9 cellular contexts compared by ENCODE assay signal in the genomic region with DNA sequence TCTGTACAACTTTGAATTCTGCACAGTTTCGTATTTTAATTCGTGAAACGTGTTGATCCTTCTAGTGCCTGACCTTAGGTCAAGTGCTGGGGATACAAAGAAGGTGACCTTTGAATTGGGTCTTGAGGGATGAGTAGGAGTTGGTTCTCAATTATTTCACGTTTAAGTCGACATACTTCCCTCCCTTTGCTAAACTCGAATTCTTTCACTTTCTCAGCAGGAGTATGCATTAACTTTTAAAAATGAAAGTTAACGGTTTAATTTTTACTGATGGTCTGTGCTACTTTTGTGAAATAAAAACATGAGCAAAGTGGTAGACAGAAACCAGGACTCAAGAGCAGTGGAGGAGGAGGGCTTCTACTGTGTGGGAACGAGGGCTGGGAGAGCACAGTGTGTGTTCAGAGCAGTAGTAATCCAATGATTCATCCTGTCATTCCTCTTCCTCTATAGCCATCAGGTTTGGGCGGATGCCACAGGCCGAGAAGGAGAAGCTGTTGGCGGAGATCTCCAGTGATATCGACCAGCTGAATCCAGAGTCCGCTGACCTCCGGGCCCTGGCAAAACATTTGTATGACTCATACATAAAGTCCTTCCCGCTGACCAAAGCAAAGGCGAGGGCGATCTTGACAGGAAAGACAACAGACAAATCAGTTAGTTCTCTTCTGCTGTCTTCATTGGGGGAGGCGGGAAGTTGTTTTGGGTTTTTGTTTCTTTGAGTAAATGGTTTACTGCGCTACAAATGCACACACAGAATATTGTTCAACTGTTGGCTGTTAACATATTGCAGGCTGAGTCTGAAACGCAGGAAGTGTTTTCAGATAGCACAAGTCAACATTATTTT.
DNase-seq lines count a peak whose midpoint lies in the region; ATAC-seq lines count a peak whose summit lies in the region.
"Had no signal": no experiment of that assay in that cellular context is flagged by ENCODE, and none has a peak within 500 bp of the region (broad histone marks: within the 10 kb centered on the region; RNA-seq: fewer than 3 reads in every experiment).

No MANE protein-coding gene starts in this region.

- H3K27me3 Mint-ChIP-seq in natural killer cell treated with Interleukin-12 subunit alpha and Interleukin-12 subunit beta and Interleukin-15 and Interleukin-18, amount 100 ng/mL, for 72 hours, result peaks cover 14 to 19% of the 10 kb centered on the region in 2 donors
- H3K27me3 Mint-ChIP-seq in naive thymus-derived CD8-positive, alpha-beta T cell, result peaks cover 0 to 8% (median 0%) of the 10 kb centered on the region in 5 donors

- peaks cover 0 to 5% of the 10 kb centered on the region in 2 donors for H3K4me1 Mint-ChIP-seq in natural killer cell treated with Interleukin-12 subunit alpha and Interleukin-12 subunit beta and Interleukin-15 and Interleukin-18, amount 100 ng/mL, for 72 hours (ENCODE audit: low read depth in 2 of 2)
- H3K4me1 Mint-ChIP-seq in naive thymus-derived CD8-positive, alpha-beta T cell, result peaks cover 0 to 8% (median 0%) of the 10 kb centered on the region in 4 donors

- POLR2A ChIA-PET in naive thymus-derived CD8-positive, alpha-beta T cell (lab: Charles Lee), result no interaction called here

- H3K27ac ChIP-seq in aorta (ENCODE audit: low read depth in 1 of 2, low read length in 2 of 2), result no peak overlapping the region

- no peaks in the 10 kb centered on the region for H3K9me3 ChIP-seq in aorta (ENCODE audit: control insufficient read depth, low read length)

- ATAC-seq in aorta (ENCODE audit: low FRiP score), result peak; percentile 78
- ATAC-seq in natural killer cell treated with Interleukin-12 subunit alpha and Interleukin-12 subunit beta and Interleukin-15 and Interleukin-18, amount 100 ng/mL, for 72 hours, result no peak
- ATAC-seq in naive thymus-derived CD8-positive, alpha-beta T cell, result no peak

- 47 to 52% methylated on average over 20 of the region's 20 CpGs for WGBS in aorta, 2 donors

- H3K36me3 ChIP-seq in aorta (ENCODE audit: control insufficient read depth in 1 of 2, insufficient read depth in 2 of 2, low read length in 1 of 2), result no peaks in the 10 kb centered on the region

- H3K36me3 Mint-ChIP-seq in natural killer cell treated with Interleukin-12 subunit alpha and Interleukin-12 subunit beta and Interleukin-15 and Interleukin-18, amount 100 ng/mL, for 72 hours, result no peaks in the 10 kb centered on the region
- H3K36me3 Mint-ChIP-seq in naive thymus-derived CD8-positive, alpha-beta T cell, result no peaks in the 10 kb centered on the region

- no peak overlapping the region for H3K27ac Mint-ChIP-seq in natural killer cell treated with Interleukin-12 subunit alpha and Interleukin-12 subunit beta and Interleukin-15 and Interleukin-18, amount 100 ng/mL, for 72 hours
- H3K27ac Mint-ChIP-seq in naive thymus-derived CD8-positive, alpha-beta T cell, result no peak overlapping the region

- H3K27me3 ChIP-seq in aorta (ENCODE audit: control insufficient read depth in 1 of 2, insufficient read depth in 2 of 2, low read length in 1 of 2), result no peaks in the 10 kb centered on the region

- intact Hi-C loops in aorta (cut with DNase I), result no loop called here

- DNase-seq in NOMO-1 (lab: John Stamatoyannopoulos, UW; ENCODE audit: unreplicated experiment in 2 of 2) (peak; percentile 63 to 68), NOMO-1 treated with dmso at 0.1 percent for 144 hours (lab: John Stamatoyannopoulos, UW; ENCODE audit: unreplicated experiment) (no peak), dermis microvascular lymphatic vessel endothelial cell (ENCODE audit: low read depth in 2 of 2) (peak; percentile 88 to 99), mesenteric fat pad (ENCODE audit: low spot score) (peak; percentile 93), aorta (peak; percentile 86 to 94)
- DNase-seq in natural killer cell treated with Interleukin-12 subunit alpha and Interleukin-12 subunit beta and Interleukin-15 and Interleukin-18, amount 100 ng/mL, for 72 hours (ENCODE audit: low spot score), result no peak
- no peak for DNase-seq in naive thymus-derived CD8-positive, alpha-beta T cell
- no peak for DNase-seq in activated T-cell treated with anti-CD3 and anti-CD28 coated beads, Interleukin-2, amount 50 U/mL, for 1 hour
- DNase-seq: foreskin melanocyte had no signal

- no peaks in the 10 kb centered on the region for H3K9me3 Mint-ChIP-seq in natural killer cell treated with Interleukin-12 subunit alpha and Interleukin-12 subunit beta and Interleukin-15 and Interleukin-18, amount 100 ng/mL, for 72 hours
- no peaks in the 10 kb centered on the region for H3K9me3 Mint-ChIP-seq in naive thymus-derived CD8-positive, alpha-beta T cell

- H3K4me1 ChIP-seq in aorta (ENCODE audit: control insufficient read depth in 1 of 2, insufficient read depth in 2 of 2, low read length in 2 of 2), result no peaks in the 10 kb centered on the region

- H3K4me3 Mint-ChIP-seq in natural killer cell treated with Interleukin-12 subunit alpha and Interleukin-12 subunit beta and Interleukin-15 and Interleukin-18, amount 100 ng/mL, for 72 hours, result no peak overlapping the region
- H3K4me3 Mint-ChIP-seq in naive thymus-derived CD8-positive, alpha-beta T cell, result peak overlapping the region in 1 of 10 donors; percentile 11

- H3K4me3 ChIP-seq in aorta (ENCODE audit: low read length in 2 of 2), result no peak overlapping the region

Comparison
In these comparisons a context has a peak if more than half of its experiments do, and no peak if none do; other contexts are left out.
1. DNase-seq: peak in NOMO-1 (2 of 2), dermis microvascular lymphatic vessel endothelial cell (2 of 2), mesenteric fat pad (single experiment) and aorta (2 of 2); none in NOMO-1 treated with dmso at 0.1 percent for 144 hours (single experiment), natural killer cell treated with Interleukin-12 subunit alpha and Interleukin-12 subunit beta and Interleukin-15 and Interleukin-18, amount 100 ng/mL, for 72 hours (single experiment), naive thymus-derived CD8-positive, alpha-beta T cell (0 of 10) and activated T-cell treated with anti-CD3 and anti-CD28 coated beads, Interleukin-2, amount 50 U/mL, for 1 hour (single experiment).